ENCODE assay signal across 12 cellular contexts in genomic region chr2:96549967-96550786, GRCh38. TPM values are rescaled to one million over a fixed set of nuclear protein-coding genes. Genes with fewer than 3 reads are reported as not detected.
DNase-seq lines count a peak whose midpoint lies in the region; ATAC-seq and TF ChIP-seq lines count a peak whose summit lies in the region.
"Had no signal": no experiment of that assay in that cellular context is flagged by ENCODE, and none has a peak within 500 bp of the region (broad histone marks: within the 10 kb centered on the region; RNA-seq: fewer than 3 reads in every experiment).

No MANE protein-coding gene starts in this region.

- 65% methylated on average over 28 of the region's 61 CpGs; no CpG with 5 or more reads in 1 of the 2 experiments for WGBS in IMR-90 (ENCODE audit: extremely low coverage in 2 of 2, insufficient read length in 1 of 2), 2 experiments
- 31% methylated on average over 11 of the region's 61 CpGs for WGBS in right lobe of liver (ENCODE audit: insufficient coverage, low coverage, low lambda C conversion rate, missing lambda C conversion rate)

- H3K4ac ChIP-seq in IMR-90 (ENCODE audit: low read depth, low read length): no peak overlapping the region

- no peaks in the 10 kb centered on the region for H3K9me1 ChIP-seq in IMR-90 (ENCODE audit: insufficient read depth, low read length)

- no peak overlapping the region for H3K56ac ChIP-seq in IMR-90 (ENCODE audit: extremely low read depth, insufficient read depth, low read length)

- no peak for ATAC-seq in IMR-90 (ENCODE audit: low read depth)
- peak; percentile 82 to 91 (median 88) for ATAC-seq in right lobe of liver
- ATAC-seq in CD8-positive, alpha-beta T cell: no peak
- no peak for ATAC-seq in HG03469 (IDR thresholded peaks at IDR 0.05; ENCODE audit: unreplicated experiment)
- ATAC-seq: right cardiac atrium had no signal

- no peak for TF ChIP-seq POLR2A in IMR-90 (IDR thresholded peaks at IDR 0.05; ENCODE audit: low read depth, low read length)
- TF ChIP-seq POLR2A in right lobe of liver (IDR thresholded peaks at IDR 0.05): peak; percentile 92

- no peaks in the 10 kb centered on the region for H3K9me3 Mint-ChIP-seq in chondrocyte (ENCODE audit: low read depth)
- H3K9me3 Mint-ChIP-seq in CD8-positive, alpha-beta T cell: no peaks in the 10 kb centered on the region
- H3K9me3 Mint-ChIP-seq: activated naive CD4-positive, alpha-beta T cell treated with anti-CD3 and anti-CD28 coated beads, Interleukin-2, amount 10 ng/mL, durations not matched to agents 7 days and 5 days had no signal

- intact Hi-C loops in IMR-90 (cut with micrococcal nuclease) (no loop called here), right lobe of liver (cut with DNase I) (no loop called here)
- intact Hi-C loops in CD8-positive, alpha-beta T cell (cut with DNase I, micrococcal nuclease): no loop called here

- H2AK5ac ChIP-seq in IMR-90 (ENCODE audit: low read depth, low read length): no peak overlapping the region

- no peaks in the 10 kb centered on the region for H3K27me3 Mint-ChIP-seq in chondrocyte (ENCODE audit: low read depth)
- no peaks in the 10 kb centered on the region for H3K27me3 Mint-ChIP-seq in CD8-positive, alpha-beta T cell (ENCODE audit: low read depth)

- no peak overlapping the region for H3K23ac ChIP-seq in IMR-90 (ENCODE audit: low read depth, low read length)

- H3K79me1 ChIP-seq in IMR-90 (ENCODE audit: low read depth in 1 of 2, low read length in 2 of 2): peaks cover 6 to 15% of the 10 kb centered on the region in 2 experiments; a peak in 2 of 4 replicates

- H2BK15ac ChIP-seq in IMR-90 (ENCODE audit: low read depth, low read length): no peak overlapping the region

- no peak overlapping the region for H3K4me2 ChIP-seq in IMR-90 (ENCODE audit: low read depth, low read length)

- CTCF ChIA-PET in IMR-90 (lab: Yijun Ruan, JAX): no interaction called here
- CTCF ChIA-PET in CD8-positive, alpha-beta T cell (lab: Charles Lee): interaction anchor here (0.7 to 13.4 kb wide), 7 partner anchors 8 to 143 kb away, joined by 3 to 149 read pairs (median 3); partner anchors contain the start of gene ARID5A

- H3K4me3 ChIP-seq in IMR-90 (ENCODE audit: insufficient read depth, low read depth, low read length) (no peak overlapping the region), right lobe of liver (peak overlapping the region; percentile 57 to 76 (median 65))
- H3K4me3 ChIP-seq in CD8-positive, alpha-beta T cell (ENCODE audit: low read depth, low read length): no peak overlapping the region

- H3K36me3 Mint-ChIP-seq in chondrocyte (ENCODE audit: low read depth): peaks cover 2% of the 10 kb centered on the region
- peaks cover 51% of the 10 kb centered on the region for H3K36me3 Mint-ChIP-seq in CD8-positive, alpha-beta T cell

- peaks cover 20% of the 10 kb centered on the region for H3K4me1 Mint-ChIP-seq in chondrocyte (ENCODE audit: low read depth)
- H3K4me1 Mint-ChIP-seq in CD8-positive, alpha-beta T cell (ENCODE audit: low read depth): peaks cover 36% of the 10 kb centered on the region

- H3K14ac ChIP-seq in IMR-90 (replicated peaks; ENCODE audit: low read depth, low read length): no peak overlapping the region

- in situ Hi-C loops in IMR-90 (cut with MboI; ENCODE audit: low sequenced_read_pairs): no loop called here

- dilution Hi-C loops in IMR-90 (cut with HindIII; ENCODE audit: low sequenced_read_pairs, unreplicated experiment): no loop called here

- no peak overlapping the region for H4K5ac ChIP-seq in IMR-90 (ENCODE audit: low read depth, low read length)

- peaks cover 5% of the 10 kb centered on the region; the same call in 1 of the 2 replicates for H3K4me1 ChIP-seq in IMR-90 (ENCODE audit: control insufficient read depth, insufficient read depth, low read length)
- peaks cover 0 to 20% (median 3%) of the 10 kb centered on the region in 4 donors for H3K4me1 ChIP-seq in right lobe of liver
- peaks cover 41% of the 10 kb centered on the region for H3K4me1 ChIP-seq in CD8-positive, alpha-beta T cell (ENCODE audit: insufficient read depth, low read length)

- no peak overlapping the region for H3K27ac ChIP-seq in IMR-90 (ENCODE audit: insufficient read depth, low read length)
- peak overlapping the region; percentile 73 to 86 (median 77) for H3K27ac ChIP-seq in right lobe of liver
- no peak overlapping the region for H3K27ac ChIP-seq in CD8-positive, alpha-beta T cell (ENCODE audit: low read depth, low read length)

- no peak overlapping the region for H4K8ac ChIP-seq in IMR-90 (ENCODE audit: low read depth in 2 of 2, low read length in 2 of 2)

- no peak for DNase-seq in AG09319 (ENCODE audit: extremely low read depth, low read depth)
- DNase-seq in IMR-90: no peak
- DNase-seq in chondrocyte (ENCODE audit: low spot score): peak; percentile 94
- DNase-seq in right lobe of liver: peak; percentile 95 to 97 (median 96)
- no peak for DNase-seq in NCI-H1930 (lab: John Stamatoyannopoulos, UW)
- no peak for DNase-seq in NCI-H2107 (lab: John Stamatoyannopoulos, UW)
- DNase-seq in CD8-positive, alpha-beta T cell: no peak
- DNase-seq: activated naive CD4-positive, alpha-beta T cell treated with anti-CD3 and anti-CD28 coated beads, Interleukin-2, amount 10 ng/mL, durations not matched to agents 7 days and 5 days; DMS 273 treated with DMSO at 0.1 percent for 48 hours; SW 1271 had no signal

- BruUV-seq in IMR-90 (replicated peaks; lab: Mats Ljungman, UMichigan): no TSS peak

- no peak overlapping the region for H4K91ac ChIP-seq in IMR-90 (ENCODE audit: insufficient read depth, low read depth, low read length)

- no peaks in the 10 kb centered on the region for H3K27me3 ChIP-seq in IMR-90 (ENCODE audit: control insufficient read depth, insufficient read depth, low read length)
- H3K27me3 ChIP-seq in right lobe of liver: no peaks in the 10 kb centered on the region
- no peaks in the 10 kb centered on the region for H3K27me3 ChIP-seq in CD8-positive, alpha-beta T cell (ENCODE audit: insufficient read depth, low read length)

- no peaks in the 10 kb centered on the region for H3K9me3 ChIP-seq in IMR-90 (ENCODE audit: control insufficient read depth, insufficient read depth, low read length)
- H3K9me3 ChIP-seq in right lobe of liver: no peaks in the 10 kb centered on the region
- H3K9me3 ChIP-seq in CD8-positive, alpha-beta T cell (ENCODE audit: low read length): no peaks in the 10 kb centered on the region

- H3K4me3 Mint-ChIP-seq in chondrocyte (ENCODE audit: unreplicated experiment): no peak overlapping the region
- H3K4me3 Mint-ChIP-seq in CD8-positive, alpha-beta T cell: no peak overlapping the region
- H3K4me3 Mint-ChIP-seq: activated naive CD4-positive, alpha-beta T cell treated with anti-CD3 and anti-CD28 coated beads, Interleukin-2, amount 10 ng/mL, durations not matched to agents 7 days and 5 days had no signal

- no peak overlapping the region for H2BK5ac ChIP-seq in IMR-90 (ENCODE audit: low read depth, low read length, poor library complexity, severe bottlenecking)

- H2BK20ac ChIP-seq in IMR-90 (ENCODE audit: low read depth, low read length): no peak overlapping the region

- H3K18ac ChIP-seq in IMR-90 (ENCODE audit: low read depth, low read length): no peak overlapping the region

- H2AK9ac ChIP-seq in IMR-90 (replicated peaks; ENCODE audit: low read depth, low read length, poor library complexity): no peak overlapping the region

- peaks cover 8% of the 10 kb centered on the region for H4K20me1 ChIP-seq in IMR-90 (ENCODE audit: insufficient read depth, low read length)

- H3K27ac Mint-ChIP-seq in chondrocyte (ENCODE audit: unreplicated experiment): no peak overlapping the region
- H3K27ac Mint-ChIP-seq in CD8-positive, alpha-beta T cell: no peak overlapping the region
- H3K27ac Mint-ChIP-seq: activated naive CD4-positive, alpha-beta T cell treated with anti-CD3 and anti-CD28 coated beads, Interleukin-2, amount 10 ng/mL, durations not matched to agents 7 days and 5 days had no signal

- TF ChIP-seq CTCF in AG09319 (IDR thresholded peaks at IDR 0.05; ENCODE audit: low read depth, low read length): peak; percentile 15
- peak; percentile 35; the same call in 1 of the 2 replicates for TF ChIP-seq CTCF in IMR-90 (conservative IDR thresholded peaks at IDR 0.05; ENCODE audit: low read depth, low read length)
- peak; percentile 62 for TF ChIP-seq CTCF in chondrocyte (IDR thresholded peaks at IDR 0.05)
- TF ChIP-seq CTCF in right lobe of liver (IDR thresholded peaks at IDR 0.05): peak; percentile 83 to 98 (median 96)
- no peak for TF ChIP-seq CTCF in CD8-positive, alpha-beta T cell (IDR thresholded peaks at IDR 0.05)

- POLR2A ChIA-PET in IMR-90 (lab: Charles Lee; ENCODE audit: unreplicated experiment): no interaction called here
- POLR2A ChIA-PET in CD8-positive, alpha-beta T cell (lab: Charles Lee): interaction anchor here (4.7 kb wide), 1 partner anchor 12 kb away, joined by 35 read pairs; the partner anchor contains the start of gene ARID5A

- H3K9ac ChIP-seq in IMR-90 (ENCODE audit: low read depth, low read length): no peak overlapping the region

- TF ChIP-seq RAD21 in IMR-90 (IDR thresholded peaks at IDR 0.05; ENCODE audit: low read length): peak; percentile 30; the same call in 1 of the 2 replicates

- no peak overlapping the region for H2BK120ac ChIP-seq in IMR-90 (ENCODE audit: low read depth, low read length)

- H2AFZ ChIP-seq in IMR-90 (replicated peaks; ENCODE audit: low read length, poor library complexity): no peak overlapping the region

- H3K36me3 ChIP-seq in IMR-90 (ENCODE audit: control insufficient read depth, insufficient read depth, low read length): peaks cover 25% of the 10 kb centered on the region
- H3K36me3 ChIP-seq in right lobe of liver: peaks cover 0 to 3% (median 1%) of the 10 kb centered on the region in 4 donors
- peaks cover 53% of the 10 kb centered on the region for H3K36me3 ChIP-seq in CD8-positive, alpha-beta T cell (ENCODE audit: insufficient read depth, low read length)

TF ChIP-seq in IMR-90, 13 proteins besides CTCF, POLR2A, EP300 and RAD21:
- 0 out of 2 replicates have a peak, but pooled peaks have one; percentile 15 for TF ChIP-seq SMC3 (IDR thresholded peaks at IDR 0.05; ENCODE audit: low read depth, low read length)
- TF ChIP-seq BHLHE40 (IDR thresholded peaks at IDR 0.05; ENCODE audit: low read depth, low read length): no peak

RNA-seq across cellular contexts. Expression of gene ARID5A, which starts 13.6 kb away (rescaled TPM):
- total RNA-seq in IMR-90 (2012; rRNA removed) (2.2 and 2.3 TPM in 2 replicates), chondrocyte (7.5 to 14.4 TPM (median 12.9 TPM) in 3 replicates), right lobe of liver (10 to 100 TPM; 13.2 to 23.1 (median 16.9) TPM)
- polyA plus RNA-seq in IMR-90 (2012; rRNA removed): 6.7 and 7.2 TPM in 2 replicates
- polyA plus RNA-seq in IMR-90 (2012; cell fraction: cytosol; rRNA removed): 4.4 and 7.1 TPM in 2 replicates
- 9.5 and 20.2 TPM in 2 replicates for polyA plus RNA-seq in IMR-90 (2012; cell fraction: nucleus; rRNA removed; ENCODE audit: low replicate concordance)
- total RNA-seq in CD8-positive, alpha-beta T cell: 100 to 1,000 TPM; 408 to 413 TPM

RNA-seq across cellular contexts. Expression of gene NEURL3, which starts 45.0 kb away (rescaled TPM):
- total RNA-seq in IMR-90 (2012; rRNA removed): not detected in 2 replicates
- not detected in 2 replicates for polyA plus RNA-seq in IMR-90 (2012; rRNA removed)
- not detected in 2 replicates for polyA plus RNA-seq in IMR-90 (2012; cell fraction: cytosol; rRNA removed)
- 0.06 TPM in 1 of 2 replicates, not detected in the other for polyA plus RNA-seq in IMR-90 (2012; cell fraction: nucleus; rRNA removed; ENCODE audit: low replicate concordance)
- not detected in 3 replicates for total RNA-seq in chondrocyte
- 1 to 10 TPM in 3 of 6 experiments, under 1 TPM in 3; 0.23 to 3.0 (median 1.4) TPM for total RNA-seq in right lobe of liver
- not detected for total RNA-seq in CD8-positive, alpha-beta T cell

Comparison
In these comparisons a context has a peak if more than half of its experiments do, and no peak if none do; other contexts are left out.
1. DNase-seq: peak in chondrocyte (single experiment) and right lobe of liver (3 of 3); none in AG09319 (single experiment), IMR-90 (single experiment), NCI-H1930 (0 of 2), NCI-H2107 (single experiment) and CD8-positive, alpha-beta T cell (0 of 7).
2. ATAC-seq: peak in right lobe of liver (4 of 4); none in IMR-90 (single experiment), CD8-positive, alpha-beta T cell (single experiment) and HG03469 (single experiment).
3. H3K27ac ChIP-seq: peak in right lobe of liver (3 of 3); none in IMR-90 (single experiment) and CD8-positive, alpha-beta T cell (single experiment).
4. H3K4me3 ChIP-seq: peak in right lobe of liver (3 of 3); none in IMR-90 (single experiment) and CD8-positive, alpha-beta T cell (single experiment).
5. RNA of gene ARID5A, which starts 13.6 kb away (total RNA-seq): 408 to 413 TPM in CD8-positive, alpha-beta T cell; 13.2 to 23.1 TPM in right lobe of liver, 7.5 to 14.4 TPM in chondrocyte and 2.2 to 2.3 TPM in IMR-90; every median in the first group is over 10 times any median in the second.